Comparison of ENCODE assay signal across 8 cellular contexts in the genomic region with DNA sequence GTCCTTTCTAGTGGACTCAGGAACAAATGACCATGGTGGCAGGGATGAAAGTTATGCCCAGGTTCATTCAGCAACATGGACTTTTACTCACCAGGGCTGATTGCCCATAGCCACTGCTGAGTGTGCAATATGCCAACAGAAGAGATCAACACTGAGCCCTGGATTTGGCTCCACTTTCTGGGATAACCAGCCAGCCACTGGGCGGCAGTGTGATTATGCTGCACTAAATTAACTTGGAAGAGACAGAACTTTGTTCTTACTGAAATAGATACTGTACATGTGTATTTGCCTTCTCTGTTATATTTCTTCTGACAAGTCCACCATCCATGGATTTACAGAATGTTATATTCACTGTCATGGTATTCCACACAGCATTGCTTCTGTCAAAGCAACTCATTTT.
DNase-seq lines count a peak whose midpoint lies in the region; ATAC-seq and TF ChIP-seq lines count a peak whose summit lies in the region.

No MANE protein-coding gene starts in this region.

- H3K27ac ChIP-seq in DOHH2 (ENCODE audit: low read depth, low read length): no peak overlapping the region

- H3K9me3 ChIP-seq in DOHH2 (ENCODE audit: control insufficient read depth, insufficient read depth, low read length): no peaks in the 10 kb centered on the region

- ATAC-seq in GM21528 (IDR thresholded peaks at IDR 0.05; ENCODE audit: low FRiP score, unreplicated experiment) (no peak), HG03175 (IDR thresholded peaks at IDR 0.05; ENCODE audit: unreplicated experiment) (no peak), GM21723 (IDR thresholded peaks at IDR 0.05; ENCODE audit: unreplicated experiment) (no peak)

- H3K36me3 ChIP-seq in DOHH2 (ENCODE audit: control insufficient read depth, low read length): no peaks in the 10 kb centered on the region

- H4K20me1 ChIP-seq in DOHH2 (ENCODE audit: control insufficient read depth, insufficient read depth, low read depth, low read length): no peaks in the 10 kb centered on the region

- DNase-seq in M059J (ENCODE audit: low read depth) (peak; percentile 2), dedifferentiated amniotic fluid mesenchymal stem cell (ENCODE audit: extremely low spot score) (peak; percentile 22), middle frontal gyrus (ENCODE audit: extremely low spot score, low spot score) (peak; percentile 14), GF-D8 (lab: John Stamatoyannopoulos, UW) (no peak)

- no peak overlapping the region for H3K4me2 ChIP-seq in DOHH2 (ENCODE audit: low read length)

- H3K9me2 ChIP-seq in DOHH2 (replicated peaks; ENCODE audit: control insufficient read depth, low read length): no peaks in the 10 kb centered on the region

- no peaks in the 10 kb centered on the region for H3F3A ChIP-seq in DOHH2 (ENCODE audit: control insufficient read depth, insufficient read depth)

- H3K4me1 ChIP-seq in DOHH2 (ENCODE audit: control insufficient read depth, low read length): no peaks in the 10 kb centered on the region

- no peak overlapping the region for H3K4me3 ChIP-seq in DOHH2 (ENCODE audit: low read length)

- H3K79me2 ChIP-seq in DOHH2 (ENCODE audit: control insufficient read depth, low read length): no peaks in the 10 kb centered on the region

- peak; percentile 34 for TF ChIP-seq CTCF in DOHH2 (IDR thresholded peaks at IDR 0.05; ENCODE audit: low read depth, low read length, poor library complexity, severe bottlenecking)

- no peaks in the 10 kb centered on the region for H3K27me3 ChIP-seq in DOHH2 (ENCODE audit: control insufficient read depth, low read length)
